ENCODE assay signal across 8 cellular contexts in genomic region chr1:77825356-77825709, GRCh38. TPM values are rescaled to one million over a fixed set of nuclear protein-coding genes. Genes with fewer than 3 reads are reported as not detected.
DNase-seq lines count a peak whose midpoint lies in the region; ATAC-seq and TF ChIP-seq lines count a peak whose summit lies in the region.

No MANE protein-coding gene starts in this region.

- no peak overlapping the region for H2BK120ac ChIP-seq in H9 (ENCODE audit: low read depth, low read length, poor library complexity, severe bottlenecking)

- H3K4me3 ChIP-seq in right lobe of liver = no peak overlapping the region

- intact Hi-C loops in right lobe of liver (cut with DNase I) = no loop called here
- intact Hi-C loops in posterior cingulate gyrus (cut with DNase I) = no loop called here

- no peak overlapping the region for H4K8ac ChIP-seq in H9 (replicated peaks; ENCODE audit: insufficient read length, low read depth, low read length)

- H3T11ph ChIP-seq in H9 (ENCODE audit: low read length) = no peak overlapping the region

- no peak overlapping the region for H2AFZ ChIP-seq in H9 (ENCODE audit: low read length)

- ATAC-seq in right lobe of liver (peak; percentile 78 to 92 (median 82)), HG03457 (IDR thresholded peaks at IDR 0.05; ENCODE audit: unreplicated experiment) (no peak)

- H4K5ac ChIP-seq in H9 (ENCODE audit: insufficient read length, low read depth, low read length) = no peak overlapping the region

- H3K23me2 ChIP-seq in H9 (ENCODE audit: insufficient read length, low read depth, low read length, poor library complexity, severe bottlenecking) = no peaks in the 10 kb centered on the region

- in situ Hi-C loops in G401 (cut with HindIII; ENCODE audit: low sequenced_read_pairs) = no loop called here

- no peaks in the 10 kb centered on the region for H3K4me1 Mint-ChIP-seq in H9
- H3K4me1 Mint-ChIP-seq in brain = peaks cover 13% of the 10 kb centered on the region

- no peak overlapping the region for H2BK5ac ChIP-seq in H9 (ENCODE audit: insufficient read length, low read length)

- H3K27ac ChIP-seq in H9 (ENCODE audit: insufficient read length, low read depth, low read length) (no peak overlapping the region), right lobe of liver (no peak overlapping the region)

- H3K4me1 ChIP-seq in H9 (ENCODE audit: insufficient read depth, low read length) (no peaks in the 10 kb centered on the region), right lobe of liver (no peaks in the 10 kb centered on the region)

- H3K4ac ChIP-seq in H9 (ENCODE audit: low read depth, low read length) = no peak overlapping the region

- no peak overlapping the region for H3K18ac ChIP-seq in H9 (ENCODE audit: insufficient read length, low read depth, low read length)

- peak; percentile 32 for DNase-seq in G401 (ENCODE audit: low spot score)
- DNase-seq in H9 = no peak
- peak; percentile 75 for DNase-seq in NCI-H510A treated with DMSO at 0.1 percent for 48 hours (lab: John Stamatoyannopoulos, UW)
- DNase-seq in right lobe of liver = no peak
- no peak for DNase-seq in central memory CD4-positive, alpha-beta T cell
- DNase-seq in posterior cingulate gyrus = no peak

- TF ChIP-seq POLR2A in right lobe of liver (IDR thresholded peaks at IDR 0.05) = no peak

- no peak overlapping the region for H3K4me2 ChIP-seq in H9 (ENCODE audit: insufficient read depth, insufficient read length, low read length)

- no CpG with 5 or more reads among the region's 4 CpGs for WGBS in H9 (ENCODE audit: extremely low coverage, insufficient read length, low lambda C conversion rate)
- WGBS in right lobe of liver (ENCODE audit: insufficient coverage, low coverage, low lambda C conversion rate, missing lambda C conversion rate) = 14% methylated on average over 4 of the region's 4 CpGs

- H3K36me3 ChIP-seq in right lobe of liver = peaks cover 0 to 9% (median 1%) of the 10 kb centered on the region in 4 donors

- no peak overlapping the region for H2BK12ac ChIP-seq in H9 (ENCODE audit: insufficient read length, low read depth, low read length)

- no peak overlapping the region for H3K14ac ChIP-seq in H9 (ENCODE audit: insufficient read depth, low read length)

- H3K36me3 Mint-ChIP-seq in H9 (ENCODE audit: insufficient read depth in 1 of 3, low read depth in 3 of 3) (peaks cover 4 to 12% (median 9%) of the 10 kb centered on the region in 3 experiments; a peak in 6 of 7 replicates), brain (peaks cover 63% of the 10 kb centered on the region)

- no peaks in the 10 kb centered on the region for H3K79me1 ChIP-seq in H9 (ENCODE audit: insufficient read depth, low read depth, low read length, poor library complexity, severe bottlenecking)

- no peak overlapping the region for H3K4me3 Mint-ChIP-seq in H9
- no peak overlapping the region for H3K4me3 Mint-ChIP-seq in brain

- no peak overlapping the region for H2BK20ac ChIP-seq in H9 (ENCODE audit: low read depth, low read length, poor library complexity, severe bottlenecking)

- H3K9me3 ChIP-seq in H9 (ENCODE audit: control insufficient read depth, low read depth, low read length) (no peaks in the 10 kb centered on the region), right lobe of liver (no peaks in the 10 kb centered on the region)

- H3K27ac Mint-ChIP-seq in H9 (no peak overlapping the region), brain (peak overlapping the region in 2 of 5 experiments; percentile 35 to 66)

- no peak overlapping the region for H3K56ac ChIP-seq in H9 (ENCODE audit: insufficient read length, low read depth, low read length)

- no peaks in the 10 kb centered on the region for H3K27me3 ChIP-seq in H9 (ENCODE audit: insufficient read depth, low read length)
- no peaks in the 10 kb centered on the region for H3K27me3 ChIP-seq in right lobe of liver

- H2AK5ac ChIP-seq in H9 (ENCODE audit: insufficient read length, low read length) = no peak overlapping the region

- no peak overlapping the region for H3K9ac ChIP-seq in H9 (ENCODE audit: extremely low read depth, insufficient read length, low read length)

- H3K9me3 Mint-ChIP-seq in H9 (peaks cover 0 to 3% of the 10 kb centered on the region in 2 experiments; a peak in 1 of 5 replicates), brain (no peaks in the 10 kb centered on the region)

- H3K27me3 Mint-ChIP-seq in H9 (ENCODE audit: low read depth) (no peaks in the 10 kb centered on the region), brain (no peaks in the 10 kb centered on the region)

- no peaks in the 10 kb centered on the region for H4K20me1 ChIP-seq in H9 (ENCODE audit: control insufficient read depth, insufficient read depth, insufficient read length)

- H3K79me2 ChIP-seq in H9 (ENCODE audit: insufficient read depth, low read length) = no peaks in the 10 kb centered on the region

- no peak overlapping the region for H3K23ac ChIP-seq in H9 (ENCODE audit: insufficient read length, low read depth, low read length)

- TF ChIP-seq CTCF in H9 (conservative IDR thresholded peaks at IDR 0.05) (peak; percentile 57; the same call in 2 of the 3 replicates), brain (conservative IDR thresholded peaks at IDR 0.05) (peak; percentile 29 to 56), right lobe of liver (IDR thresholded peaks at IDR 0.05) (peak in 3 of 4 donors; percentile 30 to 40 (median 34))

- no peak overlapping the region for H4K91ac ChIP-seq in H9 (ENCODE audit: insufficient read length, low read depth, low read length)

- no peak overlapping the region for H2BK15ac ChIP-seq in H9 (ENCODE audit: low read depth, low read length)

RNA-seq across cellular contexts. Expression of gene MIGA1, which starts 45.9 kb away (rescaled TPM):
- total RNA-seq in G401 (2014; rRNA removed; shearing (Covaris generic)) = 2.5 and 5.8 TPM in 2 replicates
- total RNA-seq in H9 (2021) = 6.3 and 6.7 TPM in 2 replicates
- 5.1 TPM for polyA plus RNA-seq in brain (ENCODE audit: insufficient read depth, low read depth, low replicate concordance)
- total RNA-seq in right lobe of liver = 10 to 100 TPM in 2 of 6 experiments, 1 to 10 TPM in 4; 7.7 to 12.2 (median 8.8) TPM

Comparison
In these comparisons a context has a peak if more than half of its experiments do, and no peak if none do; other contexts are left out.
1. DNase-seq: peak in G401 (single experiment) and NCI-H510A treated with DMSO at 0.1 percent for 48 hours (single experiment); none in H9 (single experiment), right lobe of liver (0 of 3), central memory CD4-positive, alpha-beta T cell (single experiment) and posterior cingulate gyrus (0 of 10).
2. Peak in every context shown above with its lines, with median percentiles within 50 percentile points of each other: CTCF ChIP-seq.